13 cellular contexts compared by ENCODE assay signal in genomic region chr20:58514321-58515239, GRCh38. TPM values are rescaled to one million over a fixed set of nuclear protein-coding genes. Genes with fewer than 3 reads are reported as not detected.
A peak's percentile ranks its signal among the peaks of the same experiment; 100 is the strongest.
DNase-seq lines count a peak whose midpoint lies in the region; ATAC-seq and TF ChIP-seq lines count a peak whose summit lies in the region.
"Had no signal": no experiment of that assay in that cellular context is flagged by ENCODE, and none has a peak within 500 bp of the region (broad histone marks: within the 10 kb centered on the region; RNA-seq: fewer than 3 reads in every experiment).

No MANE protein-coding gene starts in this region.

- H3K27me3 ChIP-seq in esophagus (ENCODE audit: control insufficient read depth in 1 of 2, insufficient read depth in 2 of 2, low read length in 2 of 2), result peaks cover 0 to 5% of the 10 kb centered on the region in 2 donors

- no peaks in the 10 kb centered on the region for H3K36me3 Mint-ChIP-seq in Calu3 (ENCODE audit: insufficient read depth, unreplicated experiment)
- H3K36me3 Mint-ChIP-seq: activated naive CD8-positive, alpha-beta T cell had no signal

- TF ChIP-seq POLR2A in lower leg skin (IDR thresholded peaks at IDR 0.05), result no peak

- intact Hi-C loops in lower leg skin (cut with DNase I; ENCODE audit: low total_unique reads), result no loop called here
- intact Hi-C loops in Calu3 (cut with micrococcal nuclease; ENCODE audit: unreplicated experiment), result no loop called here

- no peaks in the 10 kb centered on the region for H3K9me3 ChIP-seq in esophagus (ENCODE audit: control insufficient read depth in 2 of 2, insufficient read depth in 1 of 2, low read depth in 1 of 2, low read length in 1 of 2)

- CTCF ChIA-PET in Calu3 (lab: Charles Lee), result no interaction called here

- H3K4me3 Mint-ChIP-seq in Calu3 (ENCODE audit: low read depth, unreplicated experiment), result no peak overlapping the region
- H3K4me3 Mint-ChIP-seq: activated B cell treated with CpG ODN at 0.5 μM for 24 hours; activated naive CD8-positive, alpha-beta T cell had no signal

- peaks cover 49% of the 10 kb centered on the region for H3K27me3 Mint-ChIP-seq in Calu3 (ENCODE audit: unreplicated experiment)

- ATAC-seq in GM19397 (IDR thresholded peaks at IDR 0.05; ENCODE audit: unreplicated experiment), result no peak

- H3K4me3 ChIP-seq in esophagus (ENCODE audit: low read depth in 1 of 2, low read length in 2 of 2) (peak overlapping the region; percentile 24 to 26), lower leg skin (ENCODE audit: low read depth, poor library complexity, severe bottlenecking) (peak overlapping the region; percentile 0)

- peaks cover 6% of the 10 kb centered on the region for H3K4me1 Mint-ChIP-seq in Calu3 (ENCODE audit: low read depth, unreplicated experiment)
- H3K4me1 Mint-ChIP-seq: activated B cell treated with CpG ODN at 0.5 μM for 24 hours had no signal

- 6 to 7% methylated on average over 70 to 74 of the region's 74 CpGs for WGBS in esophagus, 2 donors
- 6 to 7% methylated on average over 28 to 64 of the region's 74 CpGs for WGBS in lower leg skin, 2 donors

- DNase-seq in DMS 273 (lab: John Stamatoyannopoulos, UW; ENCODE audit: unreplicated experiment) (peak; percentile 21), DMS 273 treated with DMSO at 0.1 percent for 48 hours (lab: John Stamatoyannopoulos, UW) (no peak), lower leg skin (ENCODE audit: low spot score in 2 of 2) (peak in 1 of 2 donors; percentile 56), ureter (ENCODE audit: low spot score) (peak; percentile 27), Calu3 (no peak)
- no peak for DNase-seq in activated CD4-positive, alpha-beta T cell treated with anti-CD3 and anti-CD28 coated beads, Interleukin-2, amount 50 U/mL, for 1 hour
- DNase-seq: activated B cell treated with CpG ODN at 0.5 μM for 24 hours, hippocampal formation had no signal

- peaks cover 0 to 3% of the 10 kb centered on the region in 2 donors for H3K4me1 ChIP-seq in esophagus (ENCODE audit: control insufficient read depth in 2 of 2, insufficient read depth in 2 of 2, low read length in 1 of 2)
- H3K4me1 ChIP-seq: parathyroid adenoma had no signal

- TF ChIP-seq CTCF in lower leg skin (IDR thresholded peaks at IDR 0.05) (no peak), Calu3 (IDR thresholded peaks at IDR 0.05; ENCODE audit: unreplicated experiment) (no peak)

- no peaks in the 10 kb centered on the region for H3K9me3 Mint-ChIP-seq in Calu3 (ENCODE audit: low read depth, unreplicated experiment)
- H3K9me3 Mint-ChIP-seq: activated B cell treated with CpG ODN at 0.5 μM for 24 hours had no signal

- H3K27ac ChIP-seq in esophagus (ENCODE audit: low read depth in 2 of 2, low read length in 1 of 2), result no peak overlapping the region
- H3K27ac ChIP-seq: 22Rv1, parathyroid adenoma had no signal

- BruUV-seq in Calu3 (replicated peaks; lab: Mats Ljungman, UMichigan), result no TSS peak

- H3K36me3 ChIP-seq in esophagus (ENCODE audit: control insufficient read depth in 2 of 2, insufficient read depth in 2 of 2, low read length in 1 of 2), result no peaks in the 10 kb centered on the region

- no peak overlapping the region for H3K27ac Mint-ChIP-seq in Calu3 (ENCODE audit: unreplicated experiment)
- H3K27ac Mint-ChIP-seq: activated B cell treated with CpG ODN at 0.5 μM for 24 hours; activated naive CD8-positive, alpha-beta T cell had no signal

RNA-seq across cellular contexts. Expression of gene APCDD1L, which starts 0.6 kb away (rescaled TPM):
- polyA plus RNA-seq in esophagus, result under 1 TPM; 0.06 to 0.09 TPM
- total RNA-seq in lower leg skin (1 to 10 TPM in 3 of 4 donors, under 1 TPM in 1; 0.49 to 2.4 (median 1.4) TPM), ureter (2.3 TPM), Calu3 (2022) (not detected in 2 replicates)
- total RNA-seq: activated B cell treated with CpG ODN at 0.5 μM for 24 hours had no signal

Comparison
In these comparisons a context has a peak if more than half of its experiments do, and no peak if none do; other contexts are left out.
1. DNase-seq: peak in DMS 273 (single experiment) and ureter (single experiment); none in DMS 273 treated with DMSO at 0.1 percent for 48 hours (single experiment), activated CD4-positive, alpha-beta T cell treated with anti-CD3 and anti-CD28 coated beads, Interleukin-2, amount 50 U/mL, for 1 hour (single experiment) and Calu3 (single experiment).